8 cellular contexts compared by ENCODE assay signal in the genomic region with DNA sequence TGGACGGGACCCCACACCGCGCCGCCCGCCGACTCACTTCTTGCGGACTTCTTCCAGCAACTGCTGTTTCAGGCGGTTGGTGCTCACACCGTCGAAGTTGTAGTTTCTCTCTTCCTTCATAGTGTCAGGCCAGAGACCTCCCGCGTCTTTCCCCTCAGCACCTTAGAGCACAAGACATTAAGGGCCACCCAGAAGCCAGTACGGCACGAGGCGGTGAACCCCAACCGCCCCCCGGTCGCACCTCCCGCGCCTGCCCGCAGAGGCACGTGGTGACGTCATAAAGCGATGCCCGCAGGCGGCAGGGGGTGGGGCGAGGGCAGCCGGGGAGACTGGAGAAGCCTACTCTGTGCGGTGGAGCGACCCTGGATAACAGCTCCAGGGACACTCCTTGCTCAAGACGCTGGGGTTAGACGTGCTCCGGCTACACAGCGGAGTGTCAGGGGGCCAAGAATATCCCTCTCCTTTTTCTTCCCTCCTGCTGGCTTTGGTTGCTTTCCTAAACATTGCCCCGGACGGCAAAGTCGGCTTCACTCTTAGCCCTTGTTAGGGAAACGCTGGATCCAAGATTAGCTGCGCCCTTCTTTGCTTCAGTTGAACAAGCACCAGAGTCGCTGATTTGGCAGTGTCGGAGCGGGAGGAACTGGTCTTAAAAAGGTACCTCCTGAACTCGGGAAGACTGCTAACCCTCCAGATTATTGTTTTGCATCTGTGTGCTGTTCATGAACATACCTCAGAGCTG. TPM values are rescaled to one million over a fixed set of nuclear protein-coding genes. Genes with fewer than 3 reads are reported as not detected.
DNase-seq lines count a peak whose midpoint lies in the region; ATAC-seq and TF ChIP-seq lines count a peak whose summit lies in the region.

A gene (minus strand): TSS at position 215 of the 739 bp plus-strand sequence. CDS start 95 bp downstream, at position 120.

- H3K36me3 ChIP-seq in HEK293 (ENCODE audit: control insufficient read depth in 2 of 2, insufficient read depth in 1 of 2, low read length in 2 of 2) = peaks cover 0 to 8% of the 10 kb centered on the region in 2 experiments; a peak in 1 of 3 replicates
- H3K36me3 ChIP-seq in duodenal mucosa (ENCODE audit: control insufficient read depth in 1 of 2, insufficient read depth in 2 of 2, low read length in 2 of 2) = no peaks in the 10 kb centered on the region
- H3K36me3 ChIP-seq in right lobe of liver = no peaks in the 10 kb centered on the region
- no peaks in the 10 kb centered on the region for H3K36me3 ChIP-seq in Karpas-422 (ENCODE audit: insufficient read depth, low read length)

- peaks cover 8% of the 10 kb centered on the region for H3K4me1 Mint-ChIP-seq in activated CD4-positive, alpha-beta memory T cell treated with anti-CD3 and anti-CD28 coated beads, Interleukin-2, amount 10 ng/mL, durations not matched to agents 7 days and 5 days

- H3K4me2 ChIP-seq in Karpas-422 (ENCODE audit: low read depth, low read length, poor library complexity, severe bottlenecking) = no peak within 1 kb of the TSS

- no peak within 1 kb of the TSS for H3K27ac Mint-ChIP-seq in activated CD4-positive, alpha-beta memory T cell treated with anti-CD3 and anti-CD28 coated beads, Interleukin-2, amount 10 ng/mL, durations not matched to agents 7 days and 5 days

- H3K9ac ChIP-seq in duodenal mucosa (ENCODE audit: low read depth in 1 of 2, low read length in 2 of 2) = peak within 1 kb of the TSS; percentile 13 to 62
- H3K9ac ChIP-seq in Karpas-422 (ENCODE audit: low read length) = no peak within 1 kb of the TSS

- POLR2A ChIA-PET in HEK293 (lab: Yijun Ruan, JAX) = interaction anchor here (0.9 kb wide), 1 partner anchor 47 kb away, joined by 4 read pairs; no protein-coding TSS in a partner anchor
- POLR2A ChIA-PET in activated CD4-positive, alpha-beta memory T cell treated with anti-CD3 and anti-CD28 coated beads, Interleukin-2, amount 10 ng/mL, durations not matched to agents 7 days and 5 days (lab: Charles Lee) = interaction anchor here (0.6 kb wide), 1 partner anchor 15 kb away, joined by 3 read pairs; no protein-coding TSS in a partner anchor

- peak; percentile 80 to 91 (median 83) for ATAC-seq in right lobe of liver

- peak within 1 kb of the TSS; percentile 73 for H3K4me3 Mint-ChIP-seq in activated CD4-positive, alpha-beta memory T cell treated with anti-CD3 and anti-CD28 coated beads, Interleukin-2, amount 10 ng/mL, durations not matched to agents 7 days and 5 days

- H3K27me3 Mint-ChIP-seq in activated CD4-positive, alpha-beta memory T cell treated with anti-CD3 and anti-CD28 coated beads, Interleukin-2, amount 10 ng/mL, durations not matched to agents 7 days and 5 days = peaks cover 27% of the 10 kb centered on the region

- H3K79me2 ChIP-seq in Karpas-422 (ENCODE audit: low read length) = no peaks in the 10 kb centered on the region

- intact Hi-C loops in right lobe of liver (cut with DNase I) = no loop called here

- CTCF ChIA-PET in HEK293 (lab: Yijun Ruan, JAX) = interaction anchor here (1.3 kb wide), 1 partner anchor 15 kb away, joined by 4 read pairs; no protein-coding TSS in a partner anchor
- CTCF ChIA-PET in activated CD4-positive, alpha-beta memory T cell treated with anti-CD3 and anti-CD28 coated beads, Interleukin-2, amount 10 ng/mL, durations not matched to agents 7 days and 5 days (lab: Charles Lee) = interaction anchor here (1.1 to 1.8 kb wide), 2 partner anchors 10 to 15 kb away, joined by 3 to 4 read pairs; no protein-coding TSS in a partner anchor

- under 1% methylated on average over 34 of the region's 43 CpGs for WGBS in right lobe of liver (ENCODE audit: insufficient coverage, low coverage, low lambda C conversion rate, missing lambda C conversion rate)

- DNase-seq in DMS 273 (lab: John Stamatoyannopoulos, UW; ENCODE audit: unreplicated experiment) (peak; percentile 77), NCI-H446 treated with DMSO at 0.1 percent for 48 hours (lab: John Stamatoyannopoulos, UW) (peak; percentile 35), right lobe of liver (peak; percentile 64 to 74 (median 64)), Karpas-422 (no peak)
- DNase-seq in activated CD4-positive, alpha-beta memory T cell treated with anti-CD3 and anti-CD28 coated beads, Interleukin-2, amount 10 ng/mL, durations not matched to agents 7 days and 5 days = peak; percentile 74
- peak; percentile 62 for DNase-seq in stimulated activated CD4-positive, alpha-beta T cell treated with anti-CD3 and anti-CD28 coated beads, Interleukin-4, amount 100 ng/mL, for 24 hours

- H3K4me3 ChIP-seq in HEK293 (ENCODE audit: low read depth, low read length) (peak within 1 kb of the TSS; percentile 61), duodenal mucosa (ENCODE audit: low read depth in 1 of 2, low read length in 2 of 2) (peak within 1 kb of the TSS; percentile 73 to 75), right lobe of liver (peak within 1 kb of the TSS; percentile 48 to 52 (median 52)), Karpas-422 (ENCODE audit: low read length) (no peak within 1 kb of the TSS)

- H3K27me3 ChIP-seq in duodenal mucosa (ENCODE audit: control insufficient read depth in 1 of 2, insufficient read depth in 2 of 2, low read length in 2 of 2) (peaks cover 0 to 8% of the 10 kb centered on the region in 2 donors), right lobe of liver (no peaks in the 10 kb centered on the region), Karpas-422 (ENCODE audit: low read length) (no peaks in the 10 kb centered on the region)

- H3K9me3 ChIP-seq in HEK293 (ENCODE audit: control insufficient read depth, insufficient read depth, low read depth, low read length) (no peaks in the 10 kb centered on the region), duodenal mucosa (ENCODE audit: control insufficient read depth in 1 of 2, low read length in 2 of 2) (no peaks in the 10 kb centered on the region), right lobe of liver (no peaks in the 10 kb centered on the region), Karpas-422 (ENCODE audit: low read length) (no peaks in the 10 kb centered on the region)

- TF ChIP-seq POLR2A in right lobe of liver (IDR thresholded peaks at IDR 0.05) = no peak

- no peaks in the 10 kb centered on the region for H4K20me1 ChIP-seq in Karpas-422 (ENCODE audit: insufficient read depth, low read depth, low read length)

- no peaks in the 10 kb centered on the region for H3K4me1 ChIP-seq in HEK293 (ENCODE audit: control insufficient read depth, insufficient read depth, low read length)
- peaks cover 0 to 9% of the 10 kb centered on the region in 2 donors for H3K4me1 ChIP-seq in duodenal mucosa (ENCODE audit: control insufficient read depth in 1 of 2, insufficient read depth in 2 of 2, low read length in 2 of 2)
- no peaks in the 10 kb centered on the region for H3K4me1 ChIP-seq in right lobe of liver
- H3K4me1 ChIP-seq in Karpas-422 (ENCODE audit: low read length) = no peaks in the 10 kb centered on the region

- TF ChIP-seq CTCF in HEK293 (tag by site-specific recombination; IDR thresholded peaks at IDR 0.05) = no peak
- TF ChIP-seq CTCF in right lobe of liver (IDR thresholded peaks at IDR 0.05) = no peak

- H3K9me2 ChIP-seq in Karpas-422 (replicated peaks; ENCODE audit: insufficient read depth, low read length) = no peaks in the 10 kb centered on the region

- no peaks in the 10 kb centered on the region for H3K36me3 Mint-ChIP-seq in activated CD4-positive, alpha-beta memory T cell treated with anti-CD3 and anti-CD28 coated beads, Interleukin-2, amount 10 ng/mL, durations not matched to agents 7 days and 5 days (ENCODE audit: low read depth)

- H2AFZ ChIP-seq in Karpas-422 (ENCODE audit: low read length) = no peak within 1 kb of the TSS

- no peaks in the 10 kb centered on the region for H3K9me3 Mint-ChIP-seq in activated CD4-positive, alpha-beta memory T cell treated with anti-CD3 and anti-CD28 coated beads, Interleukin-2, amount 10 ng/mL, durations not matched to agents 7 days and 5 days

- H3K27ac ChIP-seq in HEK293 (ENCODE audit: extremely low read depth, low read depth, low read length) = peak within 1 kb of the TSS; percentile 44; the same call in 1 of the 2 replicates
- H3K27ac ChIP-seq in duodenal mucosa (ENCODE audit: low read depth, low read length) = no peak within 1 kb of the TSS
- no peak within 1 kb of the TSS for H3K27ac ChIP-seq in right lobe of liver
- H3K27ac ChIP-seq in Karpas-422 (ENCODE audit: low read length) = no peak within 1 kb of the TSS

TF ChIP-seq in HEK293, 187 proteins besides CTCF, POLR2A, EP300 and RAD21 (continues in another document):
- no peak for TF ChIP-seq MEIS1 (CRISPR knock-in tag; IDR thresholded peaks at IDR 0.05; ENCODE audit: borderline replicate concordance)
- peak; percentile 17; the same call in 1 of the 2 replicates for TF ChIP-seq OSR2 (tag by site-specific recombination; IDR thresholded peaks at IDR 0.05)
- TF ChIP-seq ZNF549 (tag by site-specific recombination; IDR thresholded peaks at IDR 0.05) = no peak
- TF ChIP-seq, protein P1, sequence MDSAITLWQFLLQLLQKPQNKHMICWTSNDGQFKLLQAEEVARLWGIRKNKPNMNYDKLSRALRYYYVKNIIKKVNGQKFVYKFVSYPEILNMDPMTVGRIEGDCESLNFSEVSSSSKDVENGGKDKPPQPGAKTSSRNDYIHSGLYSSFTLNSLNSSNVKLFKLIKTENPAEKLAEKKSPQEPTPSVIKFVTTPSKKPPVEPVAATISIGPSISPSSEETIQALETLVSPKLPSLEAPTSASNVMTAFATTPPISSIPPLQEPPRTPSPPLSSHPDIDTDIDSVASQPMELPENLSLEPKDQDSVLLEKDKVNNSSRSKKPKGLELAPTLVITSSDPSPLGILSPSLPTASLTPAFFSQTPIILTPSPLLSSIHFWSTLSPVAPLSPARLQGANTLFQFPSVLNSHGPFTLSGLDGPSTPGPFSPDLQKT (IDR thresholded peaks at IDR 0.05; ENCODE audit: borderline replicate concordance, low read depth, low read length) = no peak
- peak; percentile 78 for TF ChIP-seq ZFHX2 (tag by site-specific recombination; conservative IDR thresholded peaks at IDR 0.05)
- TF ChIP-seq, protein P2, sequence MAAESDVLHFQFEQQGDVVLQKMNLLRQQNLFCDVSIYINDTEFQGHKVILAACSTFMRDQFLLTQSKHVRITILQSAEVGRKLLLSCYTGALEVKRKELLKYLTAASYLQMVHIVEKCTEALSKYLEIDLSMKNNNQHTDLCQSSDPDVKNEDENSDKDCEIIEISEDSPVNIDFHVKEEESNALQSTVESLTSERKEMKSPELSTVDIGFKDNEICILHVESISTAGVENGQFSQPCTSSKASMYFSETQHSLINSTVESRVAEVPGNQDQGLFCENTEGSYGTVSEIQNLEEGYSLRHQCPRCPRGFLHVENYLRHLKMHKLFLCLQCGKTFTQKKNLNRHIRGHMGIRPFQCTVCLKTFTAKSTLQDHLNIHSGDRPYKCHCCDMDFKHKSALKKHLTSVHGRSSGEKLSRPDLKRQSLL (tag by site-specific recombination; IDR thresholded peaks at IDR 0.05) = peak; percentile 53; the same call in 1 of the 2 replicates
- no peak for TF ChIP-seq ZNF792 (tag by site-specific recombination; IDR thresholded peaks at IDR 0.05)
- no peak for TF ChIP-seq ZNF302 (tag by site-specific recombination; IDR thresholded peaks at IDR 0.05; ENCODE audit: low read depth)

RNA-seq across cellular contexts. Expression of the gene that starts here (rescaled TPM):
- under 1 TPM; 0.13 to 0.25 TPM for total RNA-seq in activated CD4-positive, alpha-beta memory T cell treated with anti-CD3 and anti-CD28 coated beads, Interleukin-2, amount 10 ng/mL, durations not matched to agents 7 days and 5 days
- not detected for total RNA-seq in right lobe of liver
- not detected in 2 replicates for total RNA-seq in Karpas-422 (2014; rRNA removed; shearing (Covaris generic); ENCODE audit: low replicate concordance)

Comparison
In these comparisons a context has a peak if more than half of its experiments do, and no peak if none do; other contexts are left out.
1. Peak in DNase-seq in activated CD4-positive, alpha-beta memory T cell treated with anti-CD3 and anti-CD28 coated beads, Interleukin-2, amount 10 ng/mL, durations not matched to agents 7 days and 5 days; RNA of the gene not detected or under 1 TPM.
2. Peak in DNase-seq, ATAC-seq and H3K4me3 ChIP-seq in right lobe of liver; RNA of the gene not detected or under 1 TPM.